Comparison of ENCODE assay signal across 1 cellular context in genomic region chr3:46065294-46065705, GRCh38.
A peak's percentile ranks its signal among the peaks of the same experiment; 100 is the strongest.
TF ChIP-seq lines count a peak whose summit lies in the region.

No MANE protein-coding gene starts in this region.

TF ChIP-seq in HEK293, 187 proteins besides CTCF, POLR2A, EP300 and RAD21 (continued from another document):
- TF ChIP-seq, protein P1, sequence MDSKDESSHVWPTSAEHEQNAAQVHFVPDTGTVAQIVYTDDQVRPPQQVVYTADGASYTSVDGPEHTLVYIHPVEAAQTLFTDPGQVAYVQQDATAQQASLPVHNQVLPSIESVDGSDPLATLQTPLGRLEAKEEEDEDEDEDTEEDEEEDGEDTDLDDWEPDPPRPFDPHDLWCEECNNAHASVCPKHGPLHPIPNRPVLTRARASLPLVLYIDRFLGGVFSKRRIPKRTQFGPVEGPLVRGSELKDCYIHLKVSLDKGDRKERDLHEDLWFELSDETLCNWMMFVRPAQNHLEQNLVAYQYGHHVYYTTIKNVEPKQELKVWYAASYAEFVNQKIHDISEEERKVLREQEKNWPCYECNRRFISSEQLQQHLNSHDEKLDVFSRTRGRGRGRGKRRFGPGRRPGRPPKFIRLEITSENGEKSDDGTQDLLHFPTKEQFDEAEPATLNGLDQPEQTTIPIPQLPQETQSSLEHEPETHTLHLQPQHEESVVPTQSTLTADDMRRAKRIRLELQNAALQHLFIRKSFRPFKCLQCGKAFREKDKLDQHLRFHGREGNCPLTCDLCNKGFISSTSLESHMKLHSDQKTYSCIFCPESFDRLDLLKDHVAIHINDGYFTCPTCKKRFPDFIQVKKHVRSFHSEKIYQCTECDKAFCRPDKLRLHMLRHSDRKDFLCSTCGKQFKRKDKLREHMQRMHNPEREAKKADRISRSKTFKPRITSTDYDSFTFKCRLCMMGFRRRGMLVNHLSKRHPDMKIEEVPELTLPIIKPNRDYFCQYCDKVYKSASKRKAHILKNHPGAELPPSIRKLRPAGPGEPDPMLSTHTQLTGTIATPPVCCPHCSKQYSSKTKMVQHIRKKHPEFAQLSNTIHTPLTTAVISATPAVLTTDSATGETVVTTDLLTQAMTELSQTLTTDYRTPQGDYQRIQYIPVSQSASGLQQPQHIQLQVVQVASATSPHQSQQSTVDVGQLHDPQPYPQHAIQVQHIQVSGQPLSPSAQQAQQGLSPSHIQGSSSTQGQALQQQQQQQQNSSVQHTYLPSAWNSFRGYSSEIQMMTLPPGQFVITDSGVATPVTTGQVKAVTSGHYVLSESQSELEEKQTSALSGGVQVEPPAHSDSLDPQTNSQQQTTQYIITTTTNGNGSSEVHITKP (tag by site-specific recombination; IDR thresholded peaks at IDR 0.05), result peak; percentile 64
- no peak for TF ChIP-seq TSHZ1 (tag by site-specific recombination; IDR thresholded peaks at IDR 0.05; ENCODE audit: borderline replicate concordance)
- peak; percentile 24; the same call in 1 of the 2 replicates for TF ChIP-seq GLIS1 (tag by site-specific recombination; IDR thresholded peaks at IDR 0.05)
- TF ChIP-seq ZNF274 (IDR thresholded peaks at IDR 0.05; ENCODE audit: low read length), result no peak
- no peak for TF ChIP-seq ZNF274 (tag by site-specific recombination; IDR thresholded peaks at IDR 0.05; ENCODE audit: borderline replicate concordance)
- TF ChIP-seq ZSCAN23 (tag by site-specific recombination; IDR thresholded peaks at IDR 0.05), result no peak
- peak; percentile 68 for TF ChIP-seq ZBTB20 (tag by site-specific recombination; IDR thresholded peaks at IDR 0.05)
- 0 out of 2 replicates have a peak, but pooled peaks have one; percentile 31 for TF ChIP-seq WT1 (tag by site-specific recombination; IDR thresholded peaks at IDR 0.05)
- TF ChIP-seq ZBTB8A (tag by site-specific recombination; IDR thresholded peaks at IDR 0.05), result peak; percentile 44; the same call in 1 of the 2 replicates
- TF ChIP-seq EGR2 (tag by site-specific recombination; IDR thresholded peaks at IDR 0.05; ENCODE audit: low read depth), result peak; percentile 27; the same call in 1 of the 2 replicates
- TF ChIP-seq FEZF1 (tag by site-specific recombination; IDR thresholded peaks at IDR 0.05), result peak; percentile 53; the same call in 1 of the 2 replicates
